In genomic region chr17:16352838-16353701, GRCh38 we compare ENCODE assay signal across 7 cellular contexts. TPM values are rescaled to one million over a fixed set of nuclear protein-coding genes. Genes with fewer than 3 reads are reported as not detected.
DNase-seq lines count a peak whose midpoint lies in the region; ATAC-seq lines count a peak whose summit lies in the region.

Gene CENPV, minus strand, starts transcription at chr17:16353469. Its CDS starts 33 bp downstream, at chr17:16353436.

- H3K4me3 Mint-ChIP-seq in memory B cell: peak within 1 kb of the TSS; percentile 89

- DNase-seq in NCI-H345 (lab: John Stamatoyannopoulos, UW) (peak; percentile 80), dermis microvascular lymphatic vessel endothelial cell (ENCODE audit: low read depth in 2 of 2) (peak in 1 of 2 donors; percentile 62), memory B cell (ENCODE audit: low spot score in 2 of 2) (peak; percentile 66 to 79)
- DNase-seq in activated CD4-positive, alpha-beta T cell treated with anti-CD3 and anti-CD28 coated beads, Interleukin-2, amount 50 U/mL, for 24 hours (ENCODE audit: low read depth in 1 of 2, low spot score in 1 of 2): peak; percentile 39 to 42
- DNase-seq in stimulated activated CD8-positive, alpha-beta memory T cell treated with anti-CD3 and anti-CD28 coated beads, Interleukin-15, amount 100 ng/mL, for 1 hour (ENCODE audit: low read depth): peak; percentile 25

- peak within 1 kb of the TSS; percentile 85 for H3K27ac Mint-ChIP-seq in memory B cell

- ATAC-seq in GM18498 (IDR thresholded peaks at IDR 0.05; ENCODE audit: unreplicated experiment): peak; percentile 73
- ATAC-seq in HG02678 (IDR thresholded peaks at IDR 0.05; ENCODE audit: unreplicated experiment): peak; percentile 70
- peak; percentile 80 for ATAC-seq in memory B cell (ENCODE audit: low read depth)

- H3K27me3 Mint-ChIP-seq in memory B cell: no peaks in the 10 kb centered on the region

- H3K36me3 Mint-ChIP-seq in memory B cell: peaks cover 2% of the 10 kb centered on the region

- H3K9me3 Mint-ChIP-seq in memory B cell: no peaks in the 10 kb centered on the region

- peaks cover 10% of the 10 kb centered on the region for H3K4me1 Mint-ChIP-seq in memory B cell

RNA-seq across cellular contexts. Expression of gene CENPV, which starts in this region (rescaled TPM):
- 8.9 and 16.9 TPM in 2 replicates for total RNA-seq in dermis microvascular lymphatic vessel endothelial cell
